Comparison of ENCODE assay signal across 11 cellular contexts in genomic region chr3:56926513-56927282, GRCh38.
A peak's percentile ranks its signal among the peaks of the same experiment; 100 is the strongest.
DNase-seq lines count a peak whose midpoint lies in the region; ATAC-seq lines count a peak whose summit lies in the region.
"Had no signal": no experiment of that assay in that cellular context is flagged by ENCODE, and none has a peak within 500 bp of the region (broad histone marks: within the 10 kb centered on the region; RNA-seq: fewer than 3 reads in every experiment).

No MANE protein-coding gene starts in this region.

- DNase-seq in COLO829 (ENCODE audit: low spot score), result peak; percentile 84
- peak; percentile 97 for DNase-seq in NCI-H226
- DNase-seq in epithelial cell of prostate (ENCODE audit: low read depth, low spot score), result no peak
- peak; percentile 40 for DNase-seq in non-pigmented ciliary epithelial cell (ENCODE audit: low read depth)
- DNase-seq in KG1 (lab: John Stamatoyannopoulos, UW), result no peak
- no peak for DNase-seq in NCI-H526 (lab: John Stamatoyannopoulos, UW)
- no peak for DNase-seq in caudate nucleus (lab: John Stamatoyannopoulos, UW)
- DNase-seq: activated T-cell treated with anti-CD3 and anti-CD28 coated beads, Interleukin-2, amount 50 U/mL, for 24 hours; NCI-H524; stimulated activated naive CD4-positive, alpha-beta T cell treated with Interleukin-2 at 50 U/mL for 16 hours had no signal

- ATAC-seq in GM21526 (IDR thresholded peaks at IDR 0.05; ENCODE audit: low FRiP score, unreplicated experiment), result no peak

- H3K27ac ChIP-seq in epithelial cell of prostate (peak overlapping the region; percentile 34), caudate nucleus (ENCODE audit: low read depth, low read length) (no peak overlapping the region)

Comparison
In these comparisons a context has a peak if more than half of its experiments do, and no peak if none do; other contexts are left out.
1. DNase-seq: peak in COLO829 (single experiment), NCI-H226 (single experiment) and non-pigmented ciliary epithelial cell (single experiment); none in epithelial cell of prostate (single experiment), KG1 (single experiment), NCI-H526 (0 of 2) and caudate nucleus (0 of 61).